ENCODE assay signal across 32 cellular contexts in the genomic region with DNA sequence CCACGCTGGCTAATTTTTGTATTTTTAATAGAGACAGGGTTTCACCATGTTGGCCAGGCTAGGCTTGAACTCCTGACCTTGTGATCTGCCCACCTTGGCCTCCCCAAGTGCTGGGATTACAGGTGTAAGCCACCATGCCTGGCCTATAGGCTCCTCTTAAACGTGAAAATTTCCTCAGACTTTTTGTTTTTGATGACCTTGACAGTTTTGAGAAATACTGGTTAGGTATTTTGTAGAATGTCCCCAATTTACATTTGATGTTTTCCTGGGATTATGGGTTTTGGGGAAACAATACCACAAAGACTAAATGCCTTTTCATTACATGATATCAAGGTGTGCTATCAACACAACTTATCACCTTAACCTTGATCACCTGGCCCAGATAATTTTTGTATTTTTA. TPM values are rescaled to one million over a fixed set of nuclear protein-coding genes. Genes with fewer than 3 reads are reported as not detected.
"Had no signal": no experiment of that assay in that cellular context is flagged by ENCODE, and none has a peak within 500 bp of the region (broad histone marks: within the 10 kb centered on the region; RNA-seq: fewer than 3 reads in every experiment).

No MANE protein-coding gene starts in this region.

- DNase-seq: natural killer cell; occipital lobe; ovary; posterior cingulate gyrus; psoas muscle; right cardiac atrium; spleen; stimulated activated CD4-positive, alpha-beta T cell treated with anti-CD3 and anti-CD28 coated beads, Interleukin-12 subunit alpha, Interleukin-12 subunit beta, amount 100 ng/mL, for 4 hours; stimulated activated CD4-positive, alpha-beta T cell treated with anti-CD3 and anti-CD28 coated beads, Interleukin-1b, Interleukin-23, amount 100 ng/mL, for 48 hours; stimulated activated CD4-positive, alpha-beta T cell treated with anti-CD3 and anti-CD28 coated beads, Interleukin-4, amount 100 ng/mL, for 1 hour; stimulated activated CD4-positive, alpha-beta T cell treated with anti-CD3 and anti-CD28 coated beads, Interleukin-4, amount 100 ng/mL, for 4 hours; stimulated activated CD8-positive, alpha-beta memory T cell treated with anti-CD3 and anti-CD28 coated beads, Interleukin-4, amount 100 ng/mL, for 48 hours; stimulated activated naive CD4-positive, alpha-beta T cell; stimulated activated naive CD8-positive, alpha-beta T cell treated with anti-CD3 and anti-CD28 coated beads, Interleukin-15, amount 100 ng/mL, for 72 hours; stimulated activated naive CD8-positive, alpha-beta T cell treated with anti-CD3 and anti-CD28 coated beads, Interleukin-15, Interleukin-2, amounts not matched to agents 100 U/mL and 50 U/mL, for 24 hours; substantia nigra; testis; tibial artery; transverse colon; upper lobe of right lung; uterus had no signal

- H2AFZ ChIP-seq: neural progenitor cell, parathyroid adenoma had no signal

- H3K27me3 ChIP-seq: neural progenitor cell, ovary, spleen, suprapubic skin, testis, tibial artery, transverse colon, upper lobe of right lung, uterus had no signal

- H3K9me3 ChIP-seq: ovary, psoas muscle, spleen, suprapubic skin, testis, tibial artery, transverse colon, upper lobe of right lung, uterus had no signal

- H3K27ac ChIP-seq: neural progenitor cell, ovary, parathyroid adenoma, psoas muscle, skin epidermis, spleen, suprapubic skin, testis, tibial artery, transverse colon, upper lobe of right lung, uterus had no signal

- H3K4me2 ChIP-seq: neural progenitor cell, smooth muscle cell had no signal

- ATAC-seq: natural killer cell; psoas muscle; right cardiac atrium; sciatic nerve; stimulated activated memory B cell treated with anti-CD40 and anti-IgM and Interleukin-4, amounts not matched to agents 10 μg/mL and 1 μg/mL and 100 μg/mL, for 72 hours; stimulated activated naive CD8-positive, alpha-beta T cell treated with anti-CD3 and anti-CD28 coated beads, Interleukin-15, amount 100 ng/mL, for 72 hours; stimulated activated naive CD8-positive, alpha-beta T cell treated with anti-CD3 and anti-CD28 coated beads, Interleukin-15, Interleukin-2, amounts not matched to agents 100 U/mL and 50 U/mL, for 24 hours; upper lobe of right lung had no signal

- H3K36me3 ChIP-seq: neural progenitor cell, ovary, spleen, suprapubic skin, tibial artery, transverse colon, upper lobe of right lung, uterus had no signal

- H3K4me1 ChIP-seq: neural progenitor cell, parathyroid adenoma, psoas muscle, suprapubic skin, testis, tibial artery, transverse colon, uterus had no signal

- H3K9ac ChIP-seq: neural progenitor cell, parathyroid adenoma had no signal

- H3K4me3 ChIP-seq: neural progenitor cell, ovary, psoas muscle, skin epidermis, smooth muscle cell, spleen, suprapubic skin, tibial artery, transverse colon, upper lobe of right lung, uterus had no signal

RNA-seq across cellular contexts. Expression of gene BCL2A1, which starts 20.7 kb away (rescaled TPM):
- total RNA-seq: osteoblast, progenitor cell of endocrine pancreas, renal cortical epithelial cell, testis had no signal
- polyA plus RNA-seq: neural cell had no signal
